Comparison of ENCODE assay signal across 2 cellular contexts in genomic region chr11:5505363-5506048, GRCh38.
TF ChIP-seq lines count a peak whose summit lies in the region.

No MANE protein-coding gene starts in this region.

TF ChIP-seq in A549, 52 proteins besides CTCF, POLR2A, EP300 and RAD21:
- no peak for TF ChIP-seq HOXB5 (CRISPR knock-in tag; IDR thresholded peaks at IDR 0.05)
- TF ChIP-seq REST (IDR thresholded peaks at IDR 0.05) = peak; percentile 39; the same call in 1 of the 2 replicates
- no peak for TF ChIP-seq KDM1A (IDR thresholded peaks at IDR 0.05; ENCODE audit: low read depth)
- TF ChIP-seq RNF2 (IDR thresholded peaks at IDR 0.05; ENCODE audit: borderline replicate concordance, low read depth) = no peak
TF ChIP-seq in A549: peak in this region for 1.

TF ChIP-seq in GM23338, 12 proteins besides CTCF, POLR2A, EP300 and RAD21:
- TF ChIP-seq EZH2phosphoT487 (IDR thresholded peaks at IDR 0.05; ENCODE audit: unreplicated experiment) (no peak), ZNF114 (CRISPR knock-in tag; IDR thresholded peaks at IDR 0.05) (no peak), EZH2 (IDR thresholded peaks at IDR 0.05; ENCODE audit: low read depth, unreplicated experiment) (no peak), POLR2AphosphoS5 (IDR thresholded peaks at IDR 0.05; ENCODE audit: low read depth) (no peak), ZNF462 (CRISPR knock-in tag; IDR thresholded peaks at IDR 0.05) (no peak), JUNB (IDR thresholded peaks at IDR 0.05; ENCODE audit: unreplicated experiment) (no peak), REST (IDR thresholded peaks at IDR 0.05; ENCODE audit: unreplicated experiment) (no peak), ETS1 (IDR thresholded peaks at IDR 0.05) (no peak), ZNF331 (CRISPR knock-in tag; IDR thresholded peaks at IDR 0.05; ENCODE audit: low read depth) (no peak), STAT1 (IDR thresholded peaks at IDR 0.05; ENCODE audit: unreplicated experiment) (no peak), CREB1 (CRISPR knock-in tag; IDR thresholded peaks at IDR 0.05; ENCODE audit: low read depth) (no peak), NANOG (IDR thresholded peaks at IDR 0.05; ENCODE audit: borderline replicate concordance) (no peak)
